In the genomic region with DNA sequence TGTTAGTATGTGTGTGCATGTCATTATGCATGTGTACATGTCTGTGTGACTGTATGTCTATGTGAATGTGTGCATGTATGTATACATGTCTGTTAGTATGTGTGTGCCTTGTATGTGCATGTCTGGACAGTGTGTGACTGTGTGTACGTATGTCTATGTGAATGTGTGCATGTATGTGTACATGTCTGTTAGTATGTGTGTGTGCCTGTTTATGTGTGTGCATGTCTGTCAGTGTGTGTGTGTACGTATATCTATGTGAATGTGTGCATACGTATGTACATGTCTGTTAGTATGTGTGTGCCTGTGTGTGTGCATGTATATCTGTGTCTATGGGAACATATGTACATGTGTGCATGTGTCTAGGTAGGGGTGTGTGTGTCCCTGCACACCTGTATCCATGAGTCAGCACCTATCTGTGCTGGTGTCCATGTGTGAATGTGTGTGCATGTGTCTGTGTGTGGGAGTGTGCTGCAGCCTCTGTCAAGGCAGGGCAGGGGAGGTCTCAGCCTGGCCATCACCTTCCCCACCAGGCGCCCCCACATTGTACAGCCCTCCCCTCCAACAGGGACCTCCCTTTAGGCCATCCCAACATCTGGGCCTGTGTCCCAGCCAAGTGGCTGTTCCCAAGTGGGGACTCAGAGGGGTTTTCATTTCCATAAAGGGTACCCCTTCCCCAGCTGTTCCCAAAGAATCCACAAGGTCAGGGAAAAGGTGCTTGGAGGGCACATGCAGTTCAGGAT, we compare ENCODE assay signal across 1 cellular context.
TF ChIP-seq lines count a peak whose summit lies in the region.

No MANE protein-coding gene starts in this region.

TF ChIP-seq in HEK293, 187 proteins besides CTCF, POLR2A, EP300 and RAD21 (continued from another document):
- TF ChIP-seq PRDM2 (tag by site-specific recombination; IDR thresholded peaks at IDR 0.05; ENCODE audit: borderline replicate concordance), result no peak
- TF ChIP-seq ZNF776 (tag by site-specific recombination; IDR thresholded peaks at IDR 0.05; ENCODE audit: borderline replicate concordance), result no peak
- no peak for TF ChIP-seq ZNF548 (tag by site-specific recombination; IDR thresholded peaks at IDR 0.05)
- 0 out of 2 replicates have a peak, but pooled peaks have one; percentile 5 for TF ChIP-seq FEZF1 (tag by site-specific recombination; IDR thresholded peaks at IDR 0.05)
